ENCODE assay signal across 8 cellular contexts in the genomic region with DNA sequence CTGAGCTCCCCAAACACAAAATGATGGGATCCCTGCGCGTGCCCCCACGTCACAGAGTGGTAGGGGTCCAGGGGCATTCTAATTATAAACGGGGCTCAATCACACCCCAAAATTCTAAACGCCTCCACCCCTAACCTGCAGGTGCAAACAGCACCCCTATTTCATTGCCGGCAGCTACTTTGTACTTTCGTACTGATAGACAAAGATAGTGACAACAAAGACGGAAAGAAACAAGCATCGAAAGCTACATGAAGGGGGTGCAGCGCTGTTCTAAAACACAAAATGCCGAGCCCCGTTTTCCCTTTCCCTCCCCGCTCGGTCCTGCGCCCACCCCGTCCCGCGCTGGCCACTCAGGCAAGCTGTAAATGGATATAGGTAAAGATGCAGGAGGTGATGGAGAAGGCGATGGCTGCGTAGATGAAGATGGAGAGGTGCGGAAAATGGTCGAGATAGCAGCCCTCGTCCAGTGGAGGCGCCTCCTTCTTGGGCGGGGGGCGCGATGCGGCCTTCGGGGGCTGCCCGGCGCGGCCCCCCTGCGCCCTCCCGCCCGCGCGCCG. TPM values are rescaled to one million over a fixed set of nuclear protein-coding genes. Genes with fewer than 3 reads are reported as not detected.
DNase-seq lines count a peak whose midpoint lies in the region; ATAC-seq lines count a peak whose summit lies in the region.

No MANE protein-coding gene starts in this region.

- peak overlapping the region; percentile 95 for H3K4me3 Mint-ChIP-seq in stimulated activated naive B cell treated with anti-CD40 and anti-IgM and Interleukin-4, amounts not matched to agents 10 μg/mL and 1 μg/mL and 100 μg/mL, for 72 hours

- no peaks in the 10 kb centered on the region for H3K9me3 Mint-ChIP-seq in activated naive CD4-positive, alpha-beta T cell treated with anti-CD3 and anti-CD28 coated beads, Interleukin-2, amount 50 U/mL, for 72 hours
- no peaks in the 10 kb centered on the region for H3K9me3 Mint-ChIP-seq in stimulated activated naive B cell treated with anti-CD40 and anti-IgM and Interleukin-4, amounts not matched to agents 10 μg/mL and 1 μg/mL and 100 μg/mL, for 72 hours

- no peaks in the 10 kb centered on the region for H3K36me3 Mint-ChIP-seq in activated naive CD4-positive, alpha-beta T cell treated with anti-CD3 and anti-CD28 coated beads, Interleukin-2, amount 50 U/mL, for 72 hours
- H3K36me3 Mint-ChIP-seq in stimulated activated naive B cell treated with anti-CD40 and anti-IgM and Interleukin-4, amounts not matched to agents 10 μg/mL and 1 μg/mL and 100 μg/mL, for 72 hours, result peaks cover 2 to 7% of the 10 kb centered on the region in 2 donors

- H3K27me3 Mint-ChIP-seq in stimulated activated naive B cell treated with anti-CD40 and anti-IgM and Interleukin-4, amounts not matched to agents 10 μg/mL and 1 μg/mL and 100 μg/mL, for 72 hours, result no peaks in the 10 kb centered on the region

- H3K27ac ChIP-seq in iPS-18a (ENCODE audit: low read length), result no peak overlapping the region

- H3K9me3 ChIP-seq in iPS-18a (ENCODE audit: control insufficient read depth, low read depth, low read length), result no peaks in the 10 kb centered on the region

- H3K27me3 ChIP-seq in iPS-18a (ENCODE audit: control insufficient read depth, insufficient read depth, low read length), result peaks cover 32% of the 10 kb centered on the region

- no peaks in the 10 kb centered on the region for H3K36me3 ChIP-seq in iPS-18a (ENCODE audit: control insufficient read depth, low read depth, low read length)

- peak; percentile 66 for DNase-seq in activated CD8-positive, alpha-beta memory T cell treated with anti-CD3 and anti-CD28 coated beads for 24 hours
- no peak for DNase-seq in activated CD8-positive, alpha-beta memory T cell treated with anti-CD3 and anti-CD28 coated beads, Interleukin-2, amount 50 U/mL, for 48 hours
- DNase-seq in activated naive CD4-positive, alpha-beta T cell treated with anti-CD3 and anti-CD28 coated beads, Interleukin-2, amount 50 U/mL, for 72 hours (ENCODE audit: low spot score in 2 of 2), result peak in 1 of 2 donors; percentile 12
- DNase-seq in stimulated activated naive B cell treated with anti-CD40 and anti-IgM and Interleukin-4, amounts not matched to agents 10 μg/mL and 1 μg/mL and 100 μg/mL, for 72 hours, result no peak
- DNase-seq in SHP77 (lab: John Stamatoyannopoulos, UW), result no peak

- peaks cover 11% of the 10 kb centered on the region for H3K4me1 ChIP-seq in iPS-18a (ENCODE audit: control insufficient read depth, low read depth, low read length)

- peak overlapping the region; percentile 57 to 90 for H3K27ac Mint-ChIP-seq in activated naive CD4-positive, alpha-beta T cell treated with anti-CD3 and anti-CD28 coated beads, Interleukin-2, amount 50 U/mL, for 72 hours
- H3K27ac Mint-ChIP-seq in stimulated activated naive B cell treated with anti-CD40 and anti-IgM and Interleukin-4, amounts not matched to agents 10 μg/mL and 1 μg/mL and 100 μg/mL, for 72 hours, result peak overlapping the region; percentile 93

- H3K9ac ChIP-seq in iPS-18a (ENCODE audit: low read length), result peak overlapping the region; percentile 36

- H3K4me3 ChIP-seq in iPS-18a (ENCODE audit: low read length), result peak overlapping the region; percentile 79

- peak; percentile 18 to 39 for ATAC-seq in activated naive CD4-positive, alpha-beta T cell treated with anti-CD3 and anti-CD28 coated beads, Interleukin-2, amount 50 U/mL, for 72 hours
- ATAC-seq in stimulated activated naive B cell treated with anti-CD40 and anti-IgM and Interleukin-4, amounts not matched to agents 10 μg/mL and 1 μg/mL and 100 μg/mL, for 72 hours (replicated peaks), result peak; percentile 41
- ATAC-seq in GM21423 (IDR thresholded peaks at IDR 0.05; ENCODE audit: unreplicated experiment) (no peak), HG03354 (IDR thresholded peaks at IDR 0.05; ENCODE audit: poor library complexity, severe bottlenecking, unreplicated experiment) (no peak)

- peaks cover 9 to 18% of the 10 kb centered on the region in 2 donors for H3K4me1 Mint-ChIP-seq in stimulated activated naive B cell treated with anti-CD40 and anti-IgM and Interleukin-4, amounts not matched to agents 10 μg/mL and 1 μg/mL and 100 μg/mL, for 72 hours

RNA-seq across cellular contexts. Expression of a gene that starts 14.0 kb away (rescaled TPM):
- total RNA-seq in activated naive CD4-positive, alpha-beta T cell treated with anti-CD3 and anti-CD28 coated beads, Interleukin-2, amount 50 U/mL, for 72 hours, result 10 to 100 TPM; 26.4 to 46.6 TPM

RNA-seq across cellular contexts. Expression of a gene that starts 14.3 kb away (rescaled TPM):
- 10 to 100 TPM; 58.3 to 63.8 TPM for total RNA-seq in activated naive CD4-positive, alpha-beta T cell treated with anti-CD3 and anti-CD28 coated beads, Interleukin-2, amount 50 U/mL, for 72 hours

RNA-seq across cellular contexts. Expression of a gene that starts 31.5 kb away (rescaled TPM):
- total RNA-seq in activated naive CD4-positive, alpha-beta T cell treated with anti-CD3 and anti-CD28 coated beads, Interleukin-2, amount 50 U/mL, for 72 hours, result 10 to 100 TPM; 15.8 to 32.7 TPM

Comparison
In these comparisons a context has a peak if more than half of its experiments do, and no peak if none do; other contexts are left out.
1. ATAC-seq: peak in activated naive CD4-positive, alpha-beta T cell treated with anti-CD3 and anti-CD28 coated beads, Interleukin-2, amount 50 U/mL, for 72 hours (2 of 2) and stimulated activated naive B cell treated with anti-CD40 and anti-IgM and Interleukin-4, amounts not matched to agents 10 μg/mL and 1 μg/mL and 100 μg/mL, for 72 hours (2 of 2); none in GM21423 (single experiment) and HG03354 (single experiment).